ENCODE assay signal across 14 cellular contexts in genomic region chr13:105773887-105774538, GRCh38.
DNase-seq lines count a peak whose midpoint lies in the region; ATAC-seq and TF ChIP-seq lines count a peak whose summit lies in the region.
"Had no signal": no experiment of that assay in that cellular context is flagged by ENCODE, and none has a peak within 500 bp of the region (broad histone marks: within the 10 kb centered on the region; RNA-seq: fewer than 3 reads in every experiment).

No MANE protein-coding gene starts in this region.

- H3K36me3 Mint-ChIP-seq in mesothelial cell of epicardium = no peaks in the 10 kb centered on the region
- H3K36me3 Mint-ChIP-seq in CD4-positive, alpha-beta memory T cell = no peaks in the 10 kb centered on the region
- H3K36me3 Mint-ChIP-seq: brain; naive thymus-derived CD4-positive, alpha-beta T cell had no signal

- intact Hi-C loops in CD4-positive, alpha-beta memory T cell (cut with micrococcal nuclease) = no loop called here
- intact Hi-C loops in psoas muscle (cut with DNase I) = no loop called here

- H3K4me1 ChIP-seq in CD4-positive, alpha-beta memory T cell (ENCODE audit: insufficient read depth, low read length) = no peaks in the 10 kb centered on the region
- H3K4me1 ChIP-seq in psoas muscle = no peaks in the 10 kb centered on the region

- H3K27me3 ChIP-seq in CD4-positive, alpha-beta memory T cell (ENCODE audit: insufficient read depth, low read length) = no peaks in the 10 kb centered on the region
- H3K27me3 ChIP-seq in psoas muscle (ENCODE audit: insufficient read depth in 3 of 3, low read length in 2 of 3) = no peaks in the 10 kb centered on the region
- H3K27me3 ChIP-seq: gastroesophageal sphincter had no signal

- no peak for TF ChIP-seq CTCF in mesothelial cell of epicardium (IDR thresholded peaks at IDR 0.05; ENCODE audit: unreplicated experiment)
- TF ChIP-seq CTCF in psoas muscle (IDR thresholded peaks at IDR 0.05) = no peak

- ATAC-seq in GM18870 (IDR thresholded peaks at IDR 0.05; ENCODE audit: unreplicated experiment) (peak; percentile 62), psoas muscle (no peak), HG02870 (IDR thresholded peaks at IDR 0.05; ENCODE audit: unreplicated experiment) (no peak)
- ATAC-seq: gastroesophageal sphincter; naive thymus-derived CD4-positive, alpha-beta T cell had no signal

- H3K27ac ChIP-seq in CD4-positive, alpha-beta memory T cell (ENCODE audit: low read depth, low read length) = no peak overlapping the region
- H3K27ac ChIP-seq in psoas muscle = no peak overlapping the region
- H3K27ac ChIP-seq: gastroesophageal sphincter, RWPE1, thoracic aorta had no signal

- H3K9me3 Mint-ChIP-seq in mesothelial cell of epicardium = peaks cover 7% of the 10 kb centered on the region
- H3K9me3 Mint-ChIP-seq in CD4-positive, alpha-beta memory T cell = peaks cover 0 to under 1% (median 0%) of the 10 kb centered on the region in 8 donors

- no peaks in the 10 kb centered on the region for H3K36me3 ChIP-seq in CD4-positive, alpha-beta memory T cell (ENCODE audit: insufficient read depth, low read length)
- no peaks in the 10 kb centered on the region for H3K36me3 ChIP-seq in psoas muscle (ENCODE audit: insufficient read depth in 1 of 2, low read depth in 1 of 2)
- H3K36me3 ChIP-seq: gastroesophageal sphincter, thoracic aorta had no signal

- peak overlapping the region; percentile 23 for H3K27ac Mint-ChIP-seq in mesothelial cell of epicardium
- H3K27ac Mint-ChIP-seq in CD4-positive, alpha-beta memory T cell = no peak overlapping the region
- H3K27ac Mint-ChIP-seq: naive thymus-derived CD4-positive, alpha-beta T cell had no signal

- no peak overlapping the region for H3K4me3 Mint-ChIP-seq in mesothelial cell of epicardium
- no peak overlapping the region for H3K4me3 Mint-ChIP-seq in CD4-positive, alpha-beta memory T cell
- H3K4me3 Mint-ChIP-seq: brain; naive thymus-derived CD4-positive, alpha-beta T cell had no signal

- peak; percentile 3 for DNase-seq in NCI-H1436 treated with DMSO at 0.1 percent for 48 hours (lab: John Stamatoyannopoulos, UW)
- DNase-seq in amniotic stem cell (lab: John Stamatoyannopoulos, UW) = peak; percentile 60
- no peak for DNase-seq in mesothelial cell of epicardium (ENCODE audit: low spot score in 2 of 2, unreplicated experiment in 2 of 2)
- DNase-seq in CD4-positive, alpha-beta memory T cell = no peak
- DNase-seq in GDM1 (lab: John Stamatoyannopoulos, UW) = no peak
- DNase-seq in psoas muscle = no peak
- DNase-seq: naive thymus-derived CD4-positive, alpha-beta T cell; stimulated activated CD4-positive, alpha-beta T cell treated with anti-CD3 and anti-CD28 coated beads, Interleukin-4, amount 100 ng/mL, for 1 hour had no signal

- no peaks in the 10 kb centered on the region for H3K27me3 Mint-ChIP-seq in mesothelial cell of epicardium (ENCODE audit: low read depth)
- no peaks in the 10 kb centered on the region for H3K27me3 Mint-ChIP-seq in CD4-positive, alpha-beta memory T cell
- H3K27me3 Mint-ChIP-seq: brain; naive thymus-derived CD4-positive, alpha-beta T cell had no signal

- no peaks in the 10 kb centered on the region for H3K9me3 ChIP-seq in CD4-positive, alpha-beta memory T cell (ENCODE audit: control insufficient read depth in 1 of 2, low read length in 2 of 2)
- H3K9me3 ChIP-seq in psoas muscle = no peaks in the 10 kb centered on the region
- H3K9me3 ChIP-seq: gastroesophageal sphincter, thoracic aorta had no signal

- H3K4me3 ChIP-seq in CD4-positive, alpha-beta memory T cell (ENCODE audit: low read length in 2 of 2) = no peak overlapping the region
- no peak overlapping the region for H3K4me3 ChIP-seq in psoas muscle
- H3K4me3 ChIP-seq: gastroesophageal sphincter, thoracic aorta had no signal

- CTCF ChIA-PET in CD4-positive, alpha-beta memory T cell (lab: Charles Lee; ENCODE audit: partially characterized antibody) = no interaction called here

- H3K4me1 Mint-ChIP-seq in mesothelial cell of epicardium = peaks cover 26% of the 10 kb centered on the region
- no peaks in the 10 kb centered on the region for H3K4me1 Mint-ChIP-seq in CD4-positive, alpha-beta memory T cell
- H3K4me1 Mint-ChIP-seq: naive thymus-derived CD4-positive, alpha-beta T cell had no signal

- 69 to 74% (median 73%) methylated on average over 7 of the region's 7 CpGs for WGBS in psoas muscle, 3 donors

- POLR2A ChIA-PET in CD4-positive, alpha-beta memory T cell (lab: Charles Lee; ENCODE audit: partially characterized antibody) = no interaction called here

Comparison
In these comparisons a context has a peak if more than half of its experiments do, and no peak if none do; other contexts are left out.
1. DNase-seq: peak in NCI-H1436 treated with DMSO at 0.1 percent for 48 hours (single experiment) and amniotic stem cell (single experiment); none in mesothelial cell of epicardium (0 of 2), CD4-positive, alpha-beta memory T cell (0 of 5), GDM1 (single experiment) and psoas muscle (0 of 2).